ENCODE assay signal across 18 cellular contexts in genomic region chr20:2867081-2867860, GRCh38. TPM values are rescaled to one million over a fixed set of nuclear protein-coding genes. Genes with fewer than 3 reads are reported as not detected.
A peak's percentile ranks its signal among the peaks of the same experiment; 100 is the strongest.
DNase-seq lines count a peak whose midpoint lies in the region; ATAC-seq and TF ChIP-seq lines count a peak whose summit lies in the region.
"Had no signal": no experiment of that assay in that cellular context is flagged by ENCODE, and none has a peak within 500 bp of the region (broad histone marks: within the 10 kb centered on the region; RNA-seq: fewer than 3 reads in every experiment).

No MANE protein-coding gene starts in this region.

- TF ChIP-seq CTCF in esophagus squamous epithelium (IDR thresholded peaks at IDR 0.05) = no peak
- no peak for TF ChIP-seq CTCF in type B pancreatic cell (conservative IDR thresholded peaks at IDR 0.05)
- TF ChIP-seq CTCF in left lung (IDR thresholded peaks at IDR 0.05) = no peak

- H3K4me1 ChIP-seq in BLaER1 = peaks cover 55% of the 10 kb centered on the region
- peaks cover 6 to 23% (median 13%) of the 10 kb centered on the region in 3 donors for H3K4me1 ChIP-seq in esophagus squamous epithelium
- peaks cover 5 to 24% of the 10 kb centered on the region in 2 donors for H3K4me1 ChIP-seq in left lung

- WGBS in esophagus squamous epithelium, 2 donors = 59 to 62% methylated on average over 11 to 12 of the region's 12 CpGs

- H3K4me3 ChIP-seq in BLaER1 (no peak overlapping the region), esophagus squamous epithelium (no peak overlapping the region), left lung (no peak overlapping the region)
- H3K4me3 ChIP-seq: body of pancreas had no signal

- DNase-seq in GDM1 (lab: John Stamatoyannopoulos, UW) = peak; percentile 47
- DNase-seq in UCSD-AML1 (lab: John Stamatoyannopoulos, UW; ENCODE audit: unreplicated experiment) = peak; percentile 42
- DNase-seq in left colon = peak in 1 of 2 donors; percentile 54
- DNase-seq in esophagus squamous epithelium (lab: John Stamatoyannopoulos, UW) = no peak
- no peak for DNase-seq in type B pancreatic cell (ENCODE audit: extremely low spot score, unreplicated experiment)
- no peak for DNase-seq in left lung
- DNase-seq: activated CD4-positive, CD25-positive, alpha-beta regulatory T cell; activated naive CD4-positive, alpha-beta T cell treated with anti-CD3 and anti-CD28 coated beads for 36 hours; body of pancreas; cortex of kidney; MM.1S; NCI-H2081 treated with DMSO at 0.1 percent for 48 hours; NCI-H82; stimulated activated CD4-positive, alpha-beta T cell treated with anti-CD3 and anti-CD28 coated beads, Interleukin-15, amount 100 ng/mL, for 24 hours had no signal

- H3K27me3 ChIP-seq in BLaER1 (peaks cover 18% of the 10 kb centered on the region), esophagus squamous epithelium (peaks cover 0 to 6% (median 0%) of the 10 kb centered on the region in 4 donors), left lung (peaks cover 0 to 9% of the 10 kb centered on the region in 2 donors)
- H3K27me3 ChIP-seq: body of pancreas had no signal

- intact Hi-C loops in left colon (cut with DNase I, micrococcal nuclease) (no loop called here), esophagus squamous epithelium (cut with DNase I) (no loop called here), left lung (cut with DNase I) (no loop called here)

- H3K27ac ChIP-seq in BLaER1 (peak overlapping the region; percentile 11; the same call in 1 of the 2 replicates), esophagus squamous epithelium (no peak overlapping the region), left lung (no peak overlapping the region)
- H3K27ac ChIP-seq: body of pancreas had no signal

- H3K36me3 Mint-ChIP-seq in type B pancreatic cell = peaks cover 13% of the 10 kb centered on the region

- no peaks in the 10 kb centered on the region for H4K20me1 ChIP-seq in BLaER1

- H3K9me3 ChIP-seq in BLaER1 = no peaks in the 10 kb centered on the region
- H3K9me3 ChIP-seq in esophagus squamous epithelium = no peaks in the 10 kb centered on the region
- H3K9me3 ChIP-seq in left lung = no peaks in the 10 kb centered on the region
- H3K9me3 ChIP-seq: body of pancreas had no signal

- peak overlapping the region; percentile 74 for H3K4me2 ChIP-seq in BLaER1

- peaks cover 14% of the 10 kb centered on the region for H3K4me1 Mint-ChIP-seq in type B pancreatic cell (ENCODE audit: unreplicated experiment)

- H3K4me3 Mint-ChIP-seq in type B pancreatic cell = no peak overlapping the region
- H3K4me3 Mint-ChIP-seq: activated naive CD4-positive, alpha-beta T cell treated with anti-CD3 and anti-CD28 coated beads for 36 hours; neural crest cell had no signal

- peaks cover 22% of the 10 kb centered on the region for H3K27me3 Mint-ChIP-seq in type B pancreatic cell

- no peaks in the 10 kb centered on the region for H3K9me3 Mint-ChIP-seq in type B pancreatic cell
- H3K9me3 Mint-ChIP-seq: activated naive CD4-positive, alpha-beta T cell treated with anti-CD3 and anti-CD28 coated beads for 36 hours; neural crest cell had no signal

- TF ChIP-seq POLR2A in esophagus squamous epithelium (IDR thresholded peaks at IDR 0.05) = no peak

- no peak overlapping the region for H3K27ac Mint-ChIP-seq in type B pancreatic cell
- H3K27ac Mint-ChIP-seq: activated naive CD4-positive, alpha-beta T cell treated with anti-CD3 and anti-CD28 coated beads for 36 hours had no signal

- peaks cover 44% of the 10 kb centered on the region for H3K36me3 ChIP-seq in BLaER1
- H3K36me3 ChIP-seq in esophagus squamous epithelium = peaks cover 21 to 48% (median 33%) of the 10 kb centered on the region in 3 donors
- peaks cover 0 to 50% of the 10 kb centered on the region in 2 donors for H3K36me3 ChIP-seq in left lung

- 0 out of 2 replicates have a peak overlapping the region, but pooled peaks have one; percentile 39 for H3K9ac ChIP-seq in BLaER1

- ATAC-seq in left colon (peak; percentile 56), HG03521 (IDR thresholded peaks at IDR 0.05; ENCODE audit: unreplicated experiment) (no peak), left lung (no peak)
- ATAC-seq: body of pancreas had no signal

RNA-seq across cellular contexts. Expression of gene PTPRA, which starts 6.0 kb away (rescaled TPM):
- 10 to 100 TPM; 41.4 to 55.5 TPM for total RNA-seq in left colon
- 10 to 100 TPM; 26.2 to 53.7 (median 42.4) TPM for total RNA-seq in esophagus squamous epithelium
- total RNA-seq in type B pancreatic cell (ENCODE audit: low replicate concordance) = 50.5 and 73.8 TPM in 2 replicates
- 10 to 100 TPM; 51.0 to 54.0 TPM for total RNA-seq in left lung

RNA-seq across cellular contexts. Expression of gene VPS16, which starts 26.7 kb away (rescaled TPM):
- 10 to 100 TPM; 33.9 to 41.0 TPM for total RNA-seq in left colon
- total RNA-seq in esophagus squamous epithelium = 10 to 100 TPM; 20.9 to 36.7 (median 28.5) TPM
- 31.8 and 49.9 TPM in 2 replicates for total RNA-seq in type B pancreatic cell (ENCODE audit: low replicate concordance)
- 10 to 100 TPM; 38.6 to 42.7 TPM for total RNA-seq in left lung

RNA-seq across cellular contexts. Expression of gene PCED1A, which starts 26.8 kb away (rescaled TPM):
- total RNA-seq in left colon = 10 to 100 TPM; 16.2 to 26.8 TPM
- 10 to 100 TPM in 3 of 4 donors, 1 to 10 TPM in 1; 9.0 to 25.6 (median 16.6) TPM for total RNA-seq in esophagus squamous epithelium
- total RNA-seq in type B pancreatic cell (ENCODE audit: low replicate concordance) = 47.5 and 79.6 TPM in 2 replicates
- 10 to 100 TPM; 34.3 to 39.2 TPM for total RNA-seq in left lung

RNA-seq across cellular contexts. Expression of gene TMEM239, which starts 51.1 kb away (rescaled TPM):
- total RNA-seq in left colon (not detected), esophagus squamous epithelium (not detected), type B pancreatic cell (ENCODE audit: low replicate concordance) (not detected in 2 replicates), left lung (not detected)
- total RNA-seq: activated naive CD4-positive, alpha-beta T cell treated with anti-CD3 and anti-CD28 coated beads for 36 hours; body of pancreas; glomerular endothelial cell; neural crest cell had no signal

RNA-seq across cellular contexts. Expression of gene C20orf141, which starts 52.5 kb away (rescaled TPM):
- total RNA-seq in left colon (not detected), esophagus squamous epithelium (not detected), type B pancreatic cell (ENCODE audit: low replicate concordance) (not detected in 2 replicates), left lung (not detected)
- total RNA-seq: activated naive CD4-positive, alpha-beta T cell treated with anti-CD3 and anti-CD28 coated beads for 36 hours; body of pancreas; glomerular endothelial cell; neural crest cell had no signal

Comparison
In these comparisons a context has a peak if more than half of its experiments do, and no peak if none do; other contexts are left out.
1. DNase-seq: peak in GDM1 (single experiment) and UCSD-AML1 (single experiment); none in esophagus squamous epithelium (single experiment), type B pancreatic cell (single experiment) and left lung (0 of 2).